In the genomic region with DNA sequence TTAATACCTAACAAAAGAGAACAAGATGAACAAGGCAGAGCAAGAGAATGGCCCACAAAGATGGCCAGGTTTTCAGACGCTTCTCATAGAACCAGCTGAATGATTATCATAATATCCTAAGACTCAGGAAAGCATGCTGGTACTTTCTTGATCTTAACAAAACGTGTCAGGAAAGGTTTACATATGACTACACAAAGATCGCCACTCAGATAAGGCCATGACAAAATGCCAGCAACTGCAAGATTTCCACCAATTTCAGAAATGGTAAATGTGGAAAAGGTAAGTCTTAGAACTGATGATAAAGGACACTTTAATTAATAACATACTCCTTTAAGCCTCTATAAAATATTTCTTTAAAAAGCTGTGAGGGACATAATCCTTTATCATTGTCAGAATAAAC, we compare ENCODE assay signal across 1 cellular context.
TF ChIP-seq lines count a peak whose summit lies in the region.

No MANE protein-coding gene starts in this region.

TF ChIP-seq in GM12878, 131 proteins besides CTCF, POLR2A, EP300 and RAD21 (continued from another document):
- no peak for TF ChIP-seq ZNF207 (IDR thresholded peaks at IDR 0.05; ENCODE audit: borderline replicate concordance)
- TF ChIP-seq HDAC2 (IDR thresholded peaks at IDR 0.05): no peak
- TF ChIP-seq, protein P1, sequence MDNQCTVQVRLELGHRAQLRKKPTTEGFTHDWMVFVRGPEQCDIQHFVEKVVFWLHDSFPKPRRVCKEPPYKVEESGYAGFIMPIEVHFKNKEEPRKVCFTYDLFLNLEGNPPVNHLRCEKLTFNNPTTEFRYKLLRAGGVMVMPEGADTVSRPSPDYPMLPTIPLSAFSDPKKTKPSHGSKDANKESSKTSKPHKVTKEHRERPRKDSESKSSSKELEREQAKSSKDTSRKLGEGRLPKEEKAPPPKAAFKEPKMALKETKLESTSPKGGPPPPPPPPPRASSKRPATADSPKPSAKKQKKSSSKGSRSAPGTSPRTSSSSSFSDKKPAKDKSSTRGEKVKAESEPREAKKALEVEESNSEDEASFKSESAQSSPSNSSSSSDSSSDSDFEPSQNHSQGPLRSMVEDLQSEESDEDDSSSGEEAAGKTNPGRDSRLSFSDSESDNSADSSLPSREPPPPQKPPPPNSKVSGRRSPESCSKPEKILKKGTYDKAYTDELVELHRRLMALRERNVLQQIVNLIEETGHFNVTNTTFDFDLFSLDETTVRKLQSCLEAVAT (IDR thresholded peaks at IDR 0.05): no peak
- TF ChIP-seq, protein P2, sequence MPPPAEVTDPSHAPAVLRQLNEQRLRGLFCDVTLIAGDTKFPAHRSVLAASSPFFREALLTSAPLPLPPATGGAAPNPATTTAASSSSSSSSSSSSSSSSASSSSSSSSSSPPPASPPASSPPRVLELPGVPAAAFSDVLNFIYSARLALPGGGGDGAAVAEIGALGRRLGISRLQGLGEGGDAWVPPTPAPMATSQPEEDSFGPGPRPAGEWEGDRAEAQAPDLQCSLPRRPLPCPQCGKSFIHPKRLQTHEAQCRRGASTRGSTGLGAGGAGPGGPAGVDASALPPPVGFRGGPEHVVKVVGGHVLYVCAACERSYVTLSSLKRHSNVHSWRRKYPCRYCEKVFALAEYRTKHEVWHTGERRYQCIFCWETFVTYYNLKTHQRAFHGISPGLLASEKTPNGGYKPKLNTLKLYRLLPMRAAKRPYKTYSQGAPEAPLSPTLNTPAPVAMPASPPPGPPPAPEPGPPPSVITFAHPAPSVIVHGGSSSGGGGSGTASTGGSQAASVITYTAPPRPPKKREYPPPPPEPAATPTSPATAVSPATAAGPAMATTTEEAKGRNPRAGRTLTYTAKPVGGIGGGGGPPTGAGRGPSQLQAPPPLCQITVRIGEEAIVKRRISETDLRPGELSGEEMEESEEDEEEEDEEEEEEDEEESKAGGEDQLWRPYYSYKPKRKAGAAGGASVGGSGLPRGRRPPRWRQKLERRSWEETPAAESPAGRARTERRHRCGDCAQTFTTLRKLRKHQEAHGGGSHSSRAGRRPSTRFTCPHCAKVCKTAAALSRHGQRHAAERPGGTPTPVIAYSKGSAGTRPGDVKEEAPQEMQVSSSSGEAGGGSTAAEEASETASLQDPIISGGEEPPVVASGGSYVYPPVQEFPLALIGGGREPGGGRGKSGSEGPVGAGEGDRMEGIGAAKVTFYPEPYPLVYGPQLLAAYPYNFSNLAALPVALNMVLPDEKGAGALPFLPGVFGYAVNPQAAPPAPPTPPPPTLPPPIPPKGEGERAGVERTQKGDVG (CRISPR knock-in tag; IDR thresholded peaks at IDR 0.05): no peak
- TF ChIP-seq MTA2 (IDR thresholded peaks at IDR 0.05; ENCODE audit: low read depth): no peak
- no peak for TF ChIP-seq TAF1 (IDR thresholded peaks at IDR 0.05; ENCODE audit: borderline replicate concordance, low read depth, low read length)
- TF ChIP-seq, protein P3, sequence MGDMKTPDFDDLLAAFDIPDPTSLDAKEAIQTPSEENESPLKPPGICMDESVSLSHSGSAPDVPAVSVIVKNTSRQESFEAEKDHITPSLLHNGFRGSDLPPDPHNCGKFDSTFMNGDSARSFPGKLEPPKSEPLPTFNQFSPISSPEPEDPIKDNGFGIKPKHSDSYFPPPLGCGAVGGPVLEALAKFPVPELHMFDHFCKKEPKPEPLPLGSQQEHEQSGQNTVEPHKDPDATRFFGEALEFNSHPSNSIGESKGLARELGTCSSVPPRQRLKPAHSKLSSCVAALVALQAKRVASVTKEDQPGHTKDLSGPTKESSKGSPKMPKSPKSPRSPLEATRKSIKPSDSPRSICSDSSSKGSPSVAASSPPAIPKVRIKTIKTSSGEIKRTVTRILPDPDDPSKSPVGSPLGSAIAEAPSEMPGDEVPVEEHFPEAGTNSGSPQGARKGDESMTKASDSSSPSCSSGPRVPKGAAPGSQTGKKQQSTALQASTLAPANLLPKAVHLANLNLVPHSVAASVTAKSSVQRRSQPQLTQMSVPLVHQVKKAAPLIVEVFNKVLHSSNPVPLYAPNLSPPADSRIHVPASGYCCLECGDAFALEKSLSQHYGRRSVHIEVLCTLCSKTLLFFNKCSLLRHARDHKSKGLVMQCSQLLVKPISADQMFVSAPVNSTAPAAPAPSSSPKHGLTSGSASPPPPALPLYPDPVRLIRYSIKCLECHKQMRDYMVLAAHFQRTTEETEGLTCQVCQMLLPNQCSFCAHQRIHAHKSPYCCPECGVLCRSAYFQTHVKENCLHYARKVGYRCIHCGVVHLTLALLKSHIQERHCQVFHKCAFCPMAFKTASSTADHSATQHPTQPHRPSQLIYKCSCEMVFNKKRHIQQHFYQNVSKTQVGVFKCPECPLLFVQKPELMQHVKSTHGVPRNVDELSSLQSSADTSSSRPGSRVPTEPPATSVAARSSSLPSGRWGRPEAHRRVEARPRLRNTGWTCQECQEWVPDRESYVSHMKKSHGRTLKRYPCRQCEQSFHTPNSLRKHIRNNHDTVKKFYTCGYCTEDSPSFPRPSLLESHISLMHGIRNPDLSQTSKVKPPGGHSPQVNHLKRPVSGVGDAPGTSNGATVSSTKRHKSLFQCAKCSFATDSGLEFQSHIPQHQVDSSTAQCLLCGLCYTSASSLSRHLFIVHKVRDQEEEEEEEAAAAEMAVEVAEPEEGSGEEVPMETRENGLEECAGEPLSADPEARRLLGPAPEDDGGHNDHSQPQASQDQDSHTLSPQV (IDR thresholded peaks at IDR 0.05): no peak
- no peak for TF ChIP-seq CEBPB (IDR thresholded peaks at IDR 0.05; ENCODE audit: borderline replicate concordance in 1 of 2, low read depth in 2 of 2, low read length in 2 of 2)
- no peak for TF ChIP-seq TCF12 (IDR thresholded peaks at IDR 0.05; ENCODE audit: low read depth, low read length)
- TF ChIP-seq RBBP5 (conservative IDR thresholded peaks at IDR 0.05): no peak
- no peak for TF ChIP-seq FOXM1 (IDR thresholded peaks at IDR 0.05; ENCODE audit: low read depth, low read length)
- no peak for TF ChIP-seq TBL1XR1 (IDR thresholded peaks at IDR 0.05; ENCODE audit: low read depth, low read length)
- no peak for TF ChIP-seq JUNB (IDR thresholded peaks at IDR 0.05)
- no peak for TF ChIP-seq ZNF622 (IDR thresholded peaks at IDR 0.05)
